ENCODE assay signal across 12 cellular contexts in genomic region chr5:107869459-107870115, GRCh38.
DNase-seq lines count a peak whose midpoint lies in the region; ATAC-seq and TF ChIP-seq lines count a peak whose summit lies in the region.
"Had no signal": no experiment of that assay in that cellular context is flagged by ENCODE, and none has a peak within 500 bp of the region (broad histone marks: within the 10 kb centered on the region; RNA-seq: fewer than 3 reads in every experiment).

No MANE protein-coding gene starts in this region.

- intact Hi-C loops in IMR-90 (cut with micrococcal nuclease), result no loop called here
- intact Hi-C loops in CD4-positive, alpha-beta T cell (cut with DNase I, micrococcal nuclease), result no loop called here

- no peak for TF ChIP-seq RAD21 in IMR-90 (IDR thresholded peaks at IDR 0.05; ENCODE audit: low read length)

- peak overlapping the region; percentile 99 for H2BK20ac ChIP-seq in IMR-90 (ENCODE audit: low read depth, low read length)

- H3K9me3 Mint-ChIP-seq in CD4-positive, alpha-beta T cell, result no peaks in the 10 kb centered on the region
- H3K9me3 Mint-ChIP-seq: CD4-positive, alpha-beta memory T cell had no signal

- H2AFZ ChIP-seq in IMR-90 (replicated peaks; ENCODE audit: low read length, poor library complexity), result peak overlapping the region; percentile 89

- no peak overlapping the region for H3K27ac Mint-ChIP-seq in CD4-positive, alpha-beta T cell
- H3K27ac Mint-ChIP-seq: CD4-positive, alpha-beta memory T cell; T-helper 17 cell had no signal

- peak overlapping the region; percentile 58 for H3K9ac ChIP-seq in IMR-90 (ENCODE audit: low read depth, low read length)

- in situ Hi-C loops in IMR-90 (cut with MboI; ENCODE audit: low sequenced_read_pairs) (no loop called here), brain microvascular endothelial cell (cut with HindIII; ENCODE audit: low pct_ligation_motif_present, low sequenced_read_pairs) (no loop called here), KBM-7 (cut with MboI; ENCODE audit: low pct_unique_long_range_greater_than_20kb, low sequenced_read_pairs) (no loop called here)

- H2AK5ac ChIP-seq in IMR-90 (ENCODE audit: low read depth, low read length), result peak overlapping the region; percentile 72; the same call in 1 of the 2 replicates

- H3K4ac ChIP-seq in IMR-90 (ENCODE audit: low read depth, low read length), result peak overlapping the region; percentile 97

- H3K27me3 ChIP-seq in IMR-90 (ENCODE audit: control insufficient read depth, insufficient read depth, low read length) (no peaks in the 10 kb centered on the region), brain microvascular endothelial cell (replicated peaks) (no peaks in the 10 kb centered on the region)
- no peaks in the 10 kb centered on the region for H3K27me3 ChIP-seq in CD4-positive, alpha-beta T cell (ENCODE audit: control insufficient read depth, insufficient read depth, low read length)

- H3K79me1 ChIP-seq in IMR-90 (ENCODE audit: low read depth in 1 of 2, low read length in 2 of 2), result 0 out of 4 replicates have a peak, but pooled peaks cover 0 to 3% of the 10 kb centered on the region in 2 experiments

- no peaks in the 10 kb centered on the region for H3K4me1 Mint-ChIP-seq in CD4-positive, alpha-beta T cell (ENCODE audit: low read depth)
- H3K4me1 Mint-ChIP-seq: T-helper 17 cell had no signal

- POLR2A ChIA-PET in IMR-90 (lab: Charles Lee; ENCODE audit: unreplicated experiment), result no interaction called here
- POLR2A ChIA-PET in CD4-positive, alpha-beta T cell (lab: Charles Lee), result no interaction called here

- peak overlapping the region; percentile 72 to 82; a peak in 3 of 4 replicates for H4K8ac ChIP-seq in IMR-90 (ENCODE audit: low read depth in 2 of 2, low read length in 2 of 2)

- peaks cover 24% of the 10 kb centered on the region for H3K36me3 Mint-ChIP-seq in CD4-positive, alpha-beta T cell (ENCODE audit: low read depth)

- dilution Hi-C loops in IMR-90 (cut with HindIII; ENCODE audit: low sequenced_read_pairs, unreplicated experiment), result no loop called here

- no peaks in the 10 kb centered on the region for H4K20me1 ChIP-seq in IMR-90 (ENCODE audit: insufficient read depth, low read length)

- H3K4me3 Mint-ChIP-seq in CD4-positive, alpha-beta T cell, result no peak overlapping the region
- H3K4me3 Mint-ChIP-seq: CD4-positive, alpha-beta memory T cell; T-helper 17 cell had no signal

- peaks cover 10% of the 10 kb centered on the region for H3K4me1 ChIP-seq in IMR-90 (ENCODE audit: control insufficient read depth, insufficient read depth, low read length)

- H3K14ac ChIP-seq in IMR-90 (replicated peaks; ENCODE audit: low read depth, low read length), result peak overlapping the region; percentile 93

- H2BK15ac ChIP-seq in IMR-90 (ENCODE audit: low read depth, low read length), result peak overlapping the region; percentile 97; the same call in 1 of the 3 replicates

- no peaks in the 10 kb centered on the region for H3K9me3 ChIP-seq in IMR-90 (ENCODE audit: control insufficient read depth, insufficient read depth, low read length)
- H3K9me3 ChIP-seq in CD4-positive, alpha-beta T cell (ENCODE audit: control insufficient read depth, low read length), result no peaks in the 10 kb centered on the region

- H2BK5ac ChIP-seq in IMR-90 (ENCODE audit: low read depth, low read length, poor library complexity, severe bottlenecking), result peak overlapping the region; percentile 88

- peak overlapping the region; percentile 98 for H3K18ac ChIP-seq in IMR-90 (ENCODE audit: low read depth, low read length)

- H3K56ac ChIP-seq in IMR-90 (ENCODE audit: extremely low read depth, insufficient read depth, low read length), result peak overlapping the region; percentile 96; the same call in 1 of the 2 replicates

- CTCF ChIA-PET in IMR-90 (lab: Yijun Ruan, JAX), result interaction anchor here (1.4 kb wide), 1 partner anchor 9 kb away, joined by 3 read pairs; no protein-coding TSS in a partner anchor
- CTCF ChIA-PET in CD4-positive, alpha-beta T cell (lab: Charles Lee), result no interaction called here

- H2AK9ac ChIP-seq in IMR-90 (replicated peaks; ENCODE audit: low read depth, low read length, poor library complexity), result peak overlapping the region; percentile 84

- peak overlapping the region; percentile 87 for H3K4me2 ChIP-seq in IMR-90 (ENCODE audit: low read depth, low read length)

- no peak overlapping the region for H3K4me3 ChIP-seq in IMR-90 (ENCODE audit: insufficient read depth, low read depth, low read length)
- H3K4me3 ChIP-seq in brain microvascular endothelial cell (ENCODE audit: low read depth, low read length), result no peak overlapping the region

- H3K36me3 ChIP-seq in IMR-90 (ENCODE audit: control insufficient read depth, insufficient read depth, low read length) (no peaks in the 10 kb centered on the region), brain microvascular endothelial cell (replicated peaks) (no peaks in the 10 kb centered on the region)

- no peak for TF ChIP-seq POLR2A in IMR-90 (IDR thresholded peaks at IDR 0.05; ENCODE audit: low read depth, low read length)

- peak; percentile 74 for DNase-seq in AG08395 (ENCODE audit: low spot score)
- peak; percentile 84 for DNase-seq in IMR-90
- peak; percentile 71 for DNase-seq in brain microvascular endothelial cell
- DNase-seq in kidney tubule cell (ENCODE audit: low spot score), result peak; percentile 82
- no peak for DNase-seq in GM10266 (ENCODE audit: extremely low spot score)
- no peak for DNase-seq in CD4-positive, alpha-beta T cell
- no peak for DNase-seq in KBM-7
- no peak for DNase-seq in NCI-H526 (lab: John Stamatoyannopoulos, UW)
- DNase-seq: CD4-positive, alpha-beta memory T cell; NCI-H345; stimulated activated CD4-positive, alpha-beta T cell treated with anti-CD3 and anti-CD28 coated beads, Interleukin-12 subunit alpha, Interleukin-12 subunit beta, amount 100 ng/mL, for 4 hours; T-helper 17 cell had no signal

- TF ChIP-seq CTCF in IMR-90 (conservative IDR thresholded peaks at IDR 0.05; ENCODE audit: low read depth, low read length) (no peak), brain microvascular endothelial cell (IDR thresholded peaks at IDR 0.05; ENCODE audit: low read depth, low read length, missing control alignments) (no peak), GM10266 (IDR thresholded peaks at IDR 0.05; ENCODE audit: control insufficient read depth, insufficient read depth, low read depth, missing control alignments) (no peak)
- no peak for TF ChIP-seq CTCF in CD4-positive, alpha-beta T cell (IDR thresholded peaks at IDR 0.05)

- peaks cover 9% of the 10 kb centered on the region for H3K9me1 ChIP-seq in IMR-90 (ENCODE audit: insufficient read depth, low read length)

- peak overlapping the region; percentile 99 for H2BK120ac ChIP-seq in IMR-90 (ENCODE audit: low read depth, low read length)

- no CpG with 5 or more reads among the region's 4 CpGs for WGBS in IMR-90 (ENCODE audit: extremely low coverage in 2 of 2, insufficient read length in 1 of 2), 2 experiments

- H3K23ac ChIP-seq in IMR-90 (ENCODE audit: low read depth, low read length), result peak overlapping the region; percentile 89

- peak overlapping the region; percentile 96 for H4K91ac ChIP-seq in IMR-90 (ENCODE audit: insufficient read depth, low read depth, low read length)

- BruUV-seq in IMR-90 (replicated peaks; lab: Mats Ljungman, UMichigan), result no TSS peak

- peak overlapping the region; percentile 94 for H4K5ac ChIP-seq in IMR-90 (ENCODE audit: low read depth, low read length)

- peak overlapping the region; percentile 89 for H3K27ac ChIP-seq in IMR-90 (ENCODE audit: insufficient read depth, low read length)
- H3K27ac ChIP-seq in brain microvascular endothelial cell, result peak overlapping the region; percentile 73
- no peak overlapping the region for H3K27ac ChIP-seq in CD4-positive, alpha-beta T cell (ENCODE audit: low read depth, low read length)

- H3K27me3 Mint-ChIP-seq in CD4-positive, alpha-beta T cell, result no peaks in the 10 kb centered on the region
- H3K27me3 Mint-ChIP-seq: CD4-positive, alpha-beta memory T cell; T-helper 17 cell had no signal

- peak; percentile 80 for ATAC-seq in IMR-90 (ENCODE audit: low read depth)
- no peak for ATAC-seq in CD4-positive, alpha-beta T cell (ENCODE audit: poor library complexity)
- ATAC-seq: T-helper 17 cell had no signal

TF ChIP-seq in IMR-90, 13 proteins besides CTCF, POLR2A, EP300 and RAD21:
- TF ChIP-seq FOS (IDR thresholded peaks at IDR 0.05; ENCODE audit: low read depth, low read length), result peak; percentile 33; the same call in 1 of the 2 replicates
- no peak for TF ChIP-seq NFE2L2 (IDR thresholded peaks at IDR 0.05; ENCODE audit: low read depth, low read length)

Comparison
In these comparisons a context has a peak if more than half of its experiments do, and no peak if none do; other contexts are left out.
1. DNase-seq: peak in AG08395 (single experiment), IMR-90 (single experiment), brain microvascular endothelial cell (single experiment) and kidney tubule cell (single experiment); none in GM10266 (single experiment), CD4-positive, alpha-beta T cell (0 of 10), KBM-7 (single experiment) and NCI-H526 (0 of 2).